8 cellular contexts compared by ENCODE assay signal in the genomic region with DNA sequence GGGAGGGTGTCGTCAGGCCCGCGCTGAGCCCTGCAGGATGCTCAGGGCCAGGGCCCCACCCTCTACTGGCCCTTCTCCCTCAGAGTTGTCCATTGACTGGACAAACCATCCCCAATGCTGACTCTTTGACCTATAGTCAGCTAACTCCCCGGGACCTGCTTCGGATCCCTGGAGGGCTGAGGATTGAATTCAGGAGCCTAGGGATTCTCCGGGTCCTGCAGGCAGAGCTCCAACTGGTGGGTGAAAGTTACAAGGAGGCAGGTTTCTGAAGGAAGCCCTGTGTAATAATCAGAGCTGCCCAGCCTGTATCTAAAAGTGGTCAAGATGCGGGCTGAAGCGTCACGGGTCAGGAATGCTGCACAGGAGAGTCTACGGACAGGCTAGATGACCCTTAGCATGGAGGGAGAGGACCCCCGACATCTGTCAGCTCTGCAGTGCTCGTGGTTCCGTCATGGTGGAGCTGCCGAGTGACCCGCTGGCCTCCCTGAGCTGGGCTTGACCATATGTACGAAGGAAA. TPM values are rescaled to one million over a fixed set of nuclear protein-coding genes. Genes with fewer than 3 reads are reported as not detected.
A peak's percentile ranks its signal among the peaks of the same experiment; 100 is the strongest.
DNase-seq lines count a peak whose midpoint lies in the region; ATAC-seq and TF ChIP-seq lines count a peak whose summit lies in the region.

No MANE protein-coding gene starts in this region.

- H3K36me3 Mint-ChIP-seq in central memory CD8-positive, alpha-beta T cell (ENCODE audit: insufficient read depth) = peaks cover 15% of the 10 kb centered on the region
- H3K36me3 Mint-ChIP-seq in naive B cell = peaks cover 0 to 11% of the 10 kb centered on the region in 2 donors

- CTCF ChIA-PET in AG04449 (lab: Yijun Ruan, JAX) = interaction anchor here (1.3 to 6.8 kb wide), 6 partner anchors 10 to 59 kb away, joined by 3 to 84 read pairs (median 5); no protein-coding TSS in a partner anchor

- peaks cover 63% of the 10 kb centered on the region for H3K4me1 Mint-ChIP-seq in central memory CD8-positive, alpha-beta T cell
- peaks cover 16 to 21% (median 17%) of the 10 kb centered on the region in 3 donors for H3K4me1 Mint-ChIP-seq in naive B cell

- ATAC-seq in central memory CD8-positive, alpha-beta T cell (replicated peaks; ENCODE audit: extremely low read depth, poor library complexity, severe bottlenecking) = no peak
- ATAC-seq in naive B cell (ENCODE audit: low read depth in 2 of 2) = no peak
- no peak for ATAC-seq in SK-N-SH treated with all-trans-retinoic acid at 6 μM for 48 hours
- no peak for ATAC-seq in HG03439 (IDR thresholded peaks at IDR 0.05; ENCODE audit: unreplicated experiment)
- ATAC-seq in GM18867 (IDR thresholded peaks at IDR 0.05; ENCODE audit: unreplicated experiment) = no peak

- peak overlapping the region; percentile 84 for H3K27ac Mint-ChIP-seq in central memory CD8-positive, alpha-beta T cell (ENCODE audit: low read depth)
- H3K27ac Mint-ChIP-seq in naive B cell = peak overlapping the region in 1 of 6 donors; percentile 57

- peak overlapping the region; percentile 90 for H3K4me3 Mint-ChIP-seq in central memory CD8-positive, alpha-beta T cell
- peak overlapping the region; percentile 20 to 92 (median 82) for H3K4me3 Mint-ChIP-seq in naive B cell

- no peaks in the 10 kb centered on the region for H3K27me3 Mint-ChIP-seq in central memory CD8-positive, alpha-beta T cell
- peaks cover 0 to 32% (median 4%) of the 10 kb centered on the region in 3 donors for H3K27me3 Mint-ChIP-seq in naive B cell

- no peak for TF ChIP-seq CTCF in AG04449 (IDR thresholded peaks at IDR 0.05; ENCODE audit: insufficient read depth, low read length, missing control alignments)
- no peak for TF ChIP-seq CTCF in HFF-Myc (IDR thresholded peaks at IDR 0.05; ENCODE audit: low read depth, low read length, missing control alignments)

- H3K9me3 Mint-ChIP-seq in central memory CD8-positive, alpha-beta T cell = no peaks in the 10 kb centered on the region
- H3K9me3 Mint-ChIP-seq in naive B cell = no peaks in the 10 kb centered on the region

- H3K4me3 ChIP-seq in AG04449 (ENCODE audit: low read depth, low read length) (peak overlapping the region; percentile 77), HFF-Myc (replicated peaks; ENCODE audit: low read depth, low read length) (peak overlapping the region; percentile 64)

- DNase-seq in AG04449 (ENCODE audit: low read depth, low spot score) (no peak), HFF-Myc (ENCODE audit: extremely low read depth, low read depth) (no peak), naive B cell (no peak), 8988T (no peak)
- no peak for DNase-seq in central memory CD8-positive, alpha-beta T cell (ENCODE audit: low spot score in 2 of 2)

- POLR2A ChIA-PET in AG04449 (lab: Yijun Ruan, JAX) = no interaction called here

TF ChIP-seq in SK-N-SH treated with all-trans-retinoic acid at 6 μM for 48 hours, 23 proteins besides CTCF, POLR2A, EP300 and RAD21:
- no peak for TF ChIP-seq ZFP3 (CRISPR knock-in tag; IDR thresholded peaks at IDR 0.05)
- TF ChIP-seq TOX (CRISPR knock-in tag; IDR thresholded peaks at IDR 0.05; ENCODE audit: borderline replicate concordance) = no peak
- TF ChIP-seq, protein P1, sequence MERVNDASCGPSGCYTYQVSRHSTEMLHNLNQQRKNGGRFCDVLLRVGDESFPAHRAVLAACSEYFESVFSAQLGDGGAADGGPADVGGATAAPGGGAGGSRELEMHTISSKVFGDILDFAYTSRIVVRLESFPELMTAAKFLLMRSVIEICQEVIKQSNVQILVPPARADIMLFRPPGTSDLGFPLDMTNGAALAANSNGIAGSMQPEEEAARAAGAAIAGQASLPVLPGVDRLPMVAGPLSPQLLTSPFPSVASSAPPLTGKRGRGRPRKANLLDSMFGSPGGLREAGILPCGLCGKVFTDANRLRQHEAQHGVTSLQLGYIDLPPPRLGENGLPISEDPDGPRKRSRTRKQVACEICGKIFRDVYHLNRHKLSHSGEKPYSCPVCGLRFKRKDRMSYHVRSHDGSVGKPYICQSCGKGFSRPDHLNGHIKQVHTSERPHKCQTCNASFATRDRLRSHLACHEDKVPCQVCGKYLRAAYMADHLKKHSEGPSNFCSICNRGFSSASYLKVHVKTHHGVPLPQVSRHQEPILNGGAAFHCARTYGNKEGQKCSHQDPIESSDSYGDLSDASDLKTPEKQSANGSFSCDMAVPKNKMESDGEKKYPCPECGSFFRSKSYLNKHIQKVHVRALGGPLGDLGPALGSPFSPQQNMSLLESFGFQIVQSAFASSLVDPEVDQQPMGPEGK (CRISPR knock-in tag; IDR thresholded peaks at IDR 0.05; ENCODE audit: borderline replicate concordance) = no peak
- no peak for TF ChIP-seq CSDC2 (CRISPR knock-in tag; IDR thresholded peaks at IDR 0.05)
- no peak for TF ChIP-seq BACH2 (CRISPR knock-in tag; IDR thresholded peaks at IDR 0.05; ENCODE audit: borderline replicate concordance)
- TF ChIP-seq ZFP30 (CRISPR knock-in tag; IDR thresholded peaks at IDR 0.05) = no peak
- TF ChIP-seq, protein P2, sequence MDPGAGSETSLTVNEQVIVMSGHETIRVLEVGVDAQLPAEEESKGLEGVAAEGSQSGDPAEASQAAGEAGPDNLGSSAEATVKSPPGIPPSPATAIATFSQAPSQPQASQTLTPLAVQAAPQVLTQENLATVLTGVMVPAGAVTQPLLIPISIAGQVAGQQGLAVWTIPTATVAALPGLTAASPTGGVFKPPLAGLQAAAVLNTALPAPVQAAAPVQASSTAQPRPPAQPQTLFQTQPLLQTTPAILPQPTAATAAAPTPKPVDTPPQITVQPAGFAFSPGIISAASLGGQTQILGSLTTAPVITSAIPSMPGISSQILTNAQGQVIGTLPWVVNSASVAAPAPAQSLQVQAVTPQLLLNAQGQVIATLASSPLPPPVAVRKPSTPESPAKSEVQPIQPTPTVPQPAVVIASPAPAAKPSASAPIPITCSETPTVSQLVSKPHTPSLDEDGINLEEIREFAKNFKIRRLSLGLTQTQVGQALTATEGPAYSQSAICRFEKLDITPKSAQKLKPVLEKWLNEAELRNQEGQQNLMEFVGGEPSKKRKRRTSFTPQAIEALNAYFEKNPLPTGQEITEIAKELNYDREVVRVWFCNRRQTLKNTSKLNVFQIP (CRISPR knock-in tag; IDR thresholded peaks at IDR 0.05; ENCODE audit: borderline replicate concordance, low read depth) = no peak
- TF ChIP-seq, protein P3, sequence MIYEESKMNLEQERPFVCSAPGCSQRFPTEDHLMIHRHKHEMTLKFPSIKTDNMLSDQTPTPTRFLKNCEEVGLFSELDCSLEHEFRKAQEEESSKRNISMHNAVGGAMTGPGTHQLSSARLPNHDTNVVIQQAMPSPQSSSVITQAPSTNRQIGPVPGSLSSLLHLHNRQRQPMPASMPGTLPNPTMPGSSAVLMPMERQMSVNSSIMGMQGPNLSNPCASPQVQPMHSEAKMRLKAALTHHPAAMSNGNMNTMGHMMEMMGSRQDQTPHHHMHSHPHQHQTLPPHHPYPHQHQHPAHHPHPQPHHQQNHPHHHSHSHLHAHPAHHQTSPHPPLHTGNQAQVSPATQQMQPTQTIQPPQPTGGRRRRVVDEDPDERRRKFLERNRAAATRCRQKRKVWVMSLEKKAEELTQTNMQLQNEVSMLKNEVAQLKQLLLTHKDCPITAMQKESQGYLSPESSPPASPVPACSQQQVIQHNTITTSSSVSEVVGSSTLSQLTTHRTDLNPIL (CRISPR knock-in tag; IDR thresholded peaks at IDR 0.05; ENCODE audit: low read depth) = no peak
- TF ChIP-seq, protein P4, sequence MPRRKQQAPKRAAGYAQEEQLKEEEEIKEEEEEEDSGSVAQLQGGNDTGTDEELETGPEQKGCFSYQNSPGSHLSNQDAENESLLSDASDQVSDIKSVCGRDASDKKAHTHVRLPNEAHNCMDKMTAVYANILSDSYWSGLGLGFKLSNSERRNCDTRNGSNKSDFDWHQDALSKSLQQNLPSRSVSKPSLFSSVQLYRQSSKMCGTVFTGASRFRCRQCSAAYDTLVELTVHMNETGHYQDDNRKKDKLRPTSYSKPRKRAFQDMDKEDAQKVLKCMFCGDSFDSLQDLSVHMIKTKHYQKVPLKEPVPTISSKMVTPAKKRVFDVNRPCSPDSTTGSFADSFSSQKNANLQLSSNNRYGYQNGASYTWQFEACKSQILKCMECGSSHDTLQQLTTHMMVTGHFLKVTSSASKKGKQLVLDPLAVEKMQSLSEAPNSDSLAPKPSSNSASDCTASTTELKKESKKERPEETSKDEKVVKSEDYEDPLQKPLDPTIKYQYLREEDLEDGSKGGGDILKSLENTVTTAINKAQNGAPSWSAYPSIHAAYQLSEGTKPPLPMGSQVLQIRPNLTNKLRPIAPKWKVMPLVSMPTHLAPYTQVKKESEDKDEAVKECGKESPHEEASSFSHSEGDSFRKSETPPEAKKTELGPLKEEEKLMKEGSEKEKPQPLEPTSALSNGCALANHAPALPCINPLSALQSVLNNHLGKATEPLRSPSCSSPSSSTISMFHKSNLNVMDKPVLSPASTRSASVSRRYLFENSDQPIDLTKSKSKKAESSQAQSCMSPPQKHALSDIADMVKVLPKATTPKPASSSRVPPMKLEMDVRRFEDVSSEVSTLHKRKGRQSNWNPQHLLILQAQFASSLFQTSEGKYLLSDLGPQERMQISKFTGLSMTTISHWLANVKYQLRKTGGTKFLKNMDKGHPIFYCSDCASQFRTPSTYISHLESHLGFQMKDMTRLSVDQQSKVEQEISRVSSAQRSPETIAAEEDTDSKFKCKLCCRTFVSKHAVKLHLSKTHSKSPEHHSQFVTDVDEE (CRISPR knock-in tag; IDR thresholded peaks at IDR 0.05) = no peak
- TF ChIP-seq ZNF70 (CRISPR knock-in tag; IDR thresholded peaks at IDR 0.05) = no peak
- no peak for TF ChIP-seq RARB (CRISPR knock-in tag; IDR thresholded peaks at IDR 0.05)
- TF ChIP-seq, protein P5, sequence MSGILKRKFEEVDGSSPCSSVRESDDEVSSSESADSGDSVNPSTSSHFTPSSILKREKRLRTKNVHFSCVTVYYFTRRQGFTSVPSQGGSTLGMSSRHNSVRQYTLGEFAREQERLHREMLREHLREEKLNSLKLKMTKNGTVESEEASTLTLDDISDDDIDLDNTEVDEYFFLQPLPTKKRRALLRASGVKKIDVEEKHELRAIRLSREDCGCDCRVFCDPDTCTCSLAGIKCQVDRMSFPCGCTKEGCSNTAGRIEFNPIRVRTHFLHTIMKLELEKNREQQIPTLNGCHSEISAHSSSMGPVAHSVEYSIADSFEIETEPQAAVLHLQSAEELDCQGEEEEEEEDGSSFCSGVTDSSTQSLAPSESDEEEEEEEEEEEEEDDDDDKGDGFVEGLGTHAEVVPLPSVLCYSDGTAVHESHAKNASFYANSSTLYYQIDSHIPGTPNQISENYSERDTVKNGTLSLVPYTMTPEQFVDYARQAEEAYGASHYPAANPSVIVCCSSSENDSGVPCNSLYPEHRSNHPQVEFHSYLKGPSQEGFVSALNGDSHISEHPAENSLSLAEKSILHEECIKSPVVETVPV (CRISPR knock-in tag; IDR thresholded peaks at IDR 0.05) = no peak
TF ChIP-seq in SK-N-SH treated with all-trans-retinoic acid at 6 μM for 48 hours: peak in this region for 0.

RNA-seq across cellular contexts. Expression of a gene that starts 0.6 kb away (rescaled TPM):
- 1 to 10 TPM in 2 of 6 donors, under 1 TPM in 3, not detected in 1; 0.39 to 2.3 (median 1.00) TPM for polyA plus RNA-seq in naive B cell (ENCODE audit: low read depth in 6 of 6)

RNA-seq across cellular contexts. Expression of a gene that starts 5.9 kb away (rescaled TPM):
- not detected for polyA plus RNA-seq in naive B cell (ENCODE audit: low read depth in 6 of 6)

RNA-seq across cellular contexts. Expression of a gene that starts 26.3 kb away (rescaled TPM):
- polyA plus RNA-seq in naive B cell (ENCODE audit: low read depth in 6 of 6) = not detected

RNA-seq across cellular contexts. Expression of a gene that starts 40.7 kb away (rescaled TPM):
- under 1 TPM; 0.21 to 0.83 (median 0.33) TPM for polyA plus RNA-seq in naive B cell (ENCODE audit: low read depth in 6 of 6)

RNA-seq across cellular contexts. Expression of a gene that starts 56.3 kb away (rescaled TPM):
- 10 to 100 TPM in 2 of 6 donors, 1 to 10 TPM in 4; 5.0 to 16.0 (median 9.4) TPM for polyA plus RNA-seq in naive B cell (ENCODE audit: low read depth in 6 of 6)
